ENCODE assay signal across 10 cellular contexts in genomic region chr3:157595259-157595658, GRCh38.
"Had no signal": no experiment of that assay in that cellular context is flagged by ENCODE, and none has a peak within 500 bp of the region (broad histone marks: within the 10 kb centered on the region; RNA-seq: fewer than 3 reads in every experiment).

No MANE protein-coding gene starts in this region.

- H3K4me2 ChIP-seq: GM23338 had no signal

- H3K4me1 Mint-ChIP-seq: GM23338, H9 had no signal

- H3K27ac ChIP-seq: GM23248 had no signal

- H3K9ac ChIP-seq: GM23248 had no signal

- H3K4me3 Mint-ChIP-seq: GM23338, H9, HFFc6 had no signal

- ATAC-seq: HCT116 had no signal

- H3K9me3 ChIP-seq: HAP-1 had no signal

- H3K9me3 Mint-ChIP-seq: GM23338, H9, HFFc6 had no signal

- H2AFZ ChIP-seq: GM23248, GM23338 had no signal

- H3K4me1 ChIP-seq: HAP-1 had no signal

- H3K4me3 ChIP-seq: GM23248, GM23338, HAP-1 had no signal

- H3K27ac Mint-ChIP-seq: GM23338, H9, HFFc6 had no signal

- FAIRE-seq: H54 had no signal

- DNase-seq: GM23248, GOT3, H7, H9, HCEC 1CT, HFFc6 had no signal

- H3K36me3 ChIP-seq: HAP-1 had no signal
